ENCODE assay signal across 12 cellular contexts in genomic region chr17:78125138-78125913, GRCh38. TPM values are rescaled to one million over a fixed set of nuclear protein-coding genes. Genes with fewer than 3 reads are reported as not detected.
A peak's percentile ranks its signal among the peaks of the same experiment; 100 is the strongest.
DNase-seq lines count a peak whose midpoint lies in the region; ATAC-seq and TF ChIP-seq lines count a peak whose summit lies in the region.
"Had no signal": no experiment of that assay in that cellular context is flagged by ENCODE, and none has a peak within 500 bp of the region (broad histone marks: within the 10 kb centered on the region; RNA-seq: fewer than 3 reads in every experiment).

No MANE protein-coding gene starts in this region.

- peaks cover 44% of the 10 kb centered on the region for H3K36me3 ChIP-seq in CD4-positive, CD25-positive, alpha-beta regulatory T cell (ENCODE audit: control insufficient read depth, insufficient read depth, low read length)
- peaks cover 15% of the 10 kb centered on the region for H3K36me3 ChIP-seq in Karpas-422 (ENCODE audit: insufficient read depth, low read length)

- H2AFZ ChIP-seq in Karpas-422 (ENCODE audit: low read length) = no peak overlapping the region
- H2AFZ ChIP-seq: parathyroid adenoma had no signal

- H3K27ac Mint-ChIP-seq in CD4-positive, CD25-positive, alpha-beta regulatory T cell = peak overlapping the region in 1 of 3 donors; percentile 76
- no peak overlapping the region for H3K27ac Mint-ChIP-seq in activated naive CD8-positive, alpha-beta T cell
- peak overlapping the region in 9 of 10 donors; percentile 24 to 96 (median 75) for H3K27ac Mint-ChIP-seq in naive thymus-derived CD8-positive, alpha-beta T cell

- POLR2A ChIA-PET in naive thymus-derived CD8-positive, alpha-beta T cell (lab: Charles Lee) = interaction anchor here (0.9 to 30.2 kb wide), 7 partner anchors 12 to 162 kb away, joined by 3 to 1112 read pairs (median 16); partner anchors contain the start of genes C17orf99, SYNGR2, TMC6 and TMC8
- POLR2A ChIA-PET in GM10248 (lab: Yijun Ruan, JAX) = no interaction called here

- no peak for TF ChIP-seq CTCF in GM10248 (IDR thresholded peaks at IDR 0.05; ENCODE audit: control extremely low read depth, extremely low read depth, low read depth, missing control alignments)

- DNase-seq in CD4-positive, CD25-positive, alpha-beta regulatory T cell = peak in 2 of 3 donors; percentile 43 to 71
- DNase-seq in Karpas-422 (peak; percentile 87), SKM-1 (lab: John Stamatoyannopoulos, UW; ENCODE audit: unreplicated experiment) (no peak), GM10248 (ENCODE audit: extremely low spot score) (no peak)
- DNase-seq in naive thymus-derived CD8-positive, alpha-beta T cell = peak in 3 of 10 donors; percentile 58 to 61 (median 60)
- DNase-seq: NCI-H2227 treated with DMSO at 0.1 percent for 48 hours, T-helper 9 cell had no signal

- no peaks in the 10 kb centered on the region for H3K9me3 ChIP-seq in CD4-positive, CD25-positive, alpha-beta regulatory T cell (ENCODE audit: control insufficient read depth in 2 of 2, low read length in 2 of 2)
- H3K9me3 ChIP-seq in Karpas-422 (ENCODE audit: low read length) = no peaks in the 10 kb centered on the region

- peak overlapping the region; percentile 96 for H3K9ac ChIP-seq in Karpas-422 (ENCODE audit: low read length)
- H3K9ac ChIP-seq: parathyroid adenoma had no signal

- peaks cover 23% of the 10 kb centered on the region for H3K36me3 Mint-ChIP-seq in CD4-positive, CD25-positive, alpha-beta regulatory T cell
- H3K36me3 Mint-ChIP-seq in activated naive CD8-positive, alpha-beta T cell = peaks cover 8% of the 10 kb centered on the region
- H3K36me3 Mint-ChIP-seq in naive thymus-derived CD8-positive, alpha-beta T cell = peaks cover 0 to 45% (median 15%) of the 10 kb centered on the region in 3 donors

- no peak overlapping the region for H3K4me3 ChIP-seq in CD4-positive, CD25-positive, alpha-beta regulatory T cell (ENCODE audit: low read depth, low read length)
- peak overlapping the region; percentile 88 for H3K4me3 ChIP-seq in Karpas-422 (ENCODE audit: low read length)

- peak overlapping the region; percentile 70 to 94 (median 74) for H3K4me3 Mint-ChIP-seq in CD4-positive, CD25-positive, alpha-beta regulatory T cell
- H3K4me3 Mint-ChIP-seq in activated naive CD8-positive, alpha-beta T cell = peak overlapping the region; percentile 47
- peak overlapping the region; percentile 47 to 100 (median 70) for H3K4me3 Mint-ChIP-seq in naive thymus-derived CD8-positive, alpha-beta T cell

- peaks cover 0 to 1% (median 0%) of the 10 kb centered on the region in 7 donors for H3K9me3 Mint-ChIP-seq in CD4-positive, CD25-positive, alpha-beta regulatory T cell
- no peaks in the 10 kb centered on the region for H3K9me3 Mint-ChIP-seq in activated naive CD8-positive, alpha-beta T cell (ENCODE audit: low read depth)
- H3K9me3 Mint-ChIP-seq in naive thymus-derived CD8-positive, alpha-beta T cell = no peaks in the 10 kb centered on the region

- no peak for ATAC-seq in CD4-positive, CD25-positive, alpha-beta regulatory T cell (ENCODE audit: low read depth in 2 of 2)
- ATAC-seq in naive thymus-derived CD8-positive, alpha-beta T cell = no peak
- no peak for ATAC-seq in HG03139 (IDR thresholded peaks at IDR 0.05; ENCODE audit: unreplicated experiment)
- no peak for ATAC-seq in GM18511 (IDR thresholded peaks at IDR 0.05; ENCODE audit: unreplicated experiment)

- no peaks in the 10 kb centered on the region for H3K9me2 ChIP-seq in Karpas-422 (replicated peaks; ENCODE audit: insufficient read depth, low read length)

- H3K27me3 ChIP-seq in CD4-positive, CD25-positive, alpha-beta regulatory T cell (ENCODE audit: control insufficient read depth, insufficient read depth, low read length) = no peaks in the 10 kb centered on the region
- no peaks in the 10 kb centered on the region for H3K27me3 ChIP-seq in Karpas-422 (ENCODE audit: low read length)

- peaks cover 43% of the 10 kb centered on the region for H3K79me2 ChIP-seq in Karpas-422 (ENCODE audit: low read length)
- H3K79me2 ChIP-seq: parathyroid adenoma had no signal

- H3K4me2 ChIP-seq in Karpas-422 (ENCODE audit: low read depth, low read length, poor library complexity, severe bottlenecking) = peak overlapping the region; percentile 98

- H3K27ac ChIP-seq in CD4-positive, CD25-positive, alpha-beta regulatory T cell (ENCODE audit: insufficient read depth, low read length, poor library complexity, severe bottlenecking) = peak overlapping the region; percentile 92
- H3K27ac ChIP-seq in Karpas-422 (ENCODE audit: low read length) = peak overlapping the region; percentile 92
- H3K27ac ChIP-seq: parathyroid adenoma had no signal

- H3K27me3 Mint-ChIP-seq in CD4-positive, CD25-positive, alpha-beta regulatory T cell = peaks cover 5% of the 10 kb centered on the region
- no peaks in the 10 kb centered on the region for H3K27me3 Mint-ChIP-seq in activated naive CD8-positive, alpha-beta T cell
- no peaks in the 10 kb centered on the region for H3K27me3 Mint-ChIP-seq in naive thymus-derived CD8-positive, alpha-beta T cell

- H3K4me1 Mint-ChIP-seq in CD4-positive, CD25-positive, alpha-beta regulatory T cell = peaks cover 0 to 78% (median 30%) of the 10 kb centered on the region in 4 donors
- H3K4me1 Mint-ChIP-seq in activated naive CD8-positive, alpha-beta T cell (ENCODE audit: low read depth) = peaks cover 65% of the 10 kb centered on the region
- peaks cover 37 to 78% (median 75%) of the 10 kb centered on the region in 4 donors for H3K4me1 Mint-ChIP-seq in naive thymus-derived CD8-positive, alpha-beta T cell

- CTCF ChIA-PET in GM10248 (lab: Yijun Ruan, JAX) = interaction anchor here (1.0 to 3.4 kb wide), 7 partner anchors 9 to 126 kb away, joined by 3 to 16 read pairs (median 5); no protein-coding TSS in a partner anchor

- H4K20me1 ChIP-seq in Karpas-422 (ENCODE audit: insufficient read depth, low read depth, low read length) = peaks cover 6% of the 10 kb centered on the region; the same call in 1 of the 2 replicates

- H3K4me1 ChIP-seq in CD4-positive, CD25-positive, alpha-beta regulatory T cell (ENCODE audit: control insufficient read depth, insufficient read depth, low read length, poor library complexity, severe bottlenecking) = peaks cover 87% of the 10 kb centered on the region
- H3K4me1 ChIP-seq in Karpas-422 (ENCODE audit: low read length) = peaks cover 64% of the 10 kb centered on the region

RNA-seq across cellular contexts. Expression of gene TMC6, which starts 3.2 kb away (rescaled TPM):
- total RNA-seq in CD4-positive, CD25-positive, alpha-beta regulatory T cell = 727 TPM
- 100 to 1,000 TPM; 160 to 242 (median 213) TPM for polyA plus RNA-seq in CD4-positive, CD25-positive, alpha-beta regulatory T cell
- total RNA-seq in Karpas-422 (2014; rRNA removed; shearing (Covaris generic); ENCODE audit: low replicate concordance) = 70.7 and 179 TPM in 2 replicates
- 100 to 1,000 TPM; 809 to 819 TPM for total RNA-seq in naive thymus-derived CD8-positive, alpha-beta T cell
- polyA plus RNA-seq in naive thymus-derived CD8-positive, alpha-beta T cell = 100 to 1,000 TPM; 186 to 253 (median 209) TPM

RNA-seq across cellular contexts. Expression of gene TMC8, which starts 5.2 kb away (rescaled TPM):
- total RNA-seq in CD4-positive, CD25-positive, alpha-beta regulatory T cell = 454 TPM
- 10 to 100 TPM; 61.8 to 82.0 (median 74.8) TPM for polyA plus RNA-seq in CD4-positive, CD25-positive, alpha-beta regulatory T cell
- 57.9 and 113 TPM in 2 replicates for total RNA-seq in Karpas-422 (2014; rRNA removed; shearing (Covaris generic); ENCODE audit: low replicate concordance)
- total RNA-seq in naive thymus-derived CD8-positive, alpha-beta T cell = 100 to 1,000 TPM; 367 to 370 TPM
- polyA plus RNA-seq in naive thymus-derived CD8-positive, alpha-beta T cell = 100 to 1,000 TPM in 1 of 3 donors, 10 to 100 TPM in 2; 62.5 to 141 (median 72.9) TPM
- total RNA-seq: bronchial epithelial cell had no signal

RNA-seq across cellular contexts. Expression of gene C17orf99, which starts 20.9 kb away (rescaled TPM):
- total RNA-seq in CD4-positive, CD25-positive, alpha-beta regulatory T cell = not detected
- not detected for polyA plus RNA-seq in CD4-positive, CD25-positive, alpha-beta regulatory T cell
- not detected in 2 replicates for total RNA-seq in Karpas-422 (2014; rRNA removed; shearing (Covaris generic); ENCODE audit: low replicate concordance)
- total RNA-seq in naive thymus-derived CD8-positive, alpha-beta T cell = under 1 TPM in 1 of 2 experiments, not detected in 1; 0.60 TPM
- polyA plus RNA-seq in naive thymus-derived CD8-positive, alpha-beta T cell = not detected
- total RNA-seq: bronchial epithelial cell had no signal

RNA-seq across cellular contexts. Expression of gene SYNGR2, which starts 43.1 kb away (rescaled TPM):
- total RNA-seq in CD4-positive, CD25-positive, alpha-beta regulatory T cell = 58.5 TPM
- polyA plus RNA-seq in CD4-positive, CD25-positive, alpha-beta regulatory T cell = 100 to 1,000 TPM; 156 to 180 (median 170) TPM
- 31.9 and 33.6 TPM in 2 replicates for total RNA-seq in Karpas-422 (2014; rRNA removed; shearing (Covaris generic); ENCODE audit: low replicate concordance)
- total RNA-seq in naive thymus-derived CD8-positive, alpha-beta T cell = 10 to 100 TPM; 58.1 to 66.6 TPM
- polyA plus RNA-seq in naive thymus-derived CD8-positive, alpha-beta T cell = 100 to 1,000 TPM in 1 of 3 donors, 10 to 100 TPM in 2; 88.4 to 108 (median 92.1) TPM

Comparison
In these comparisons a context has a peak if more than half of its experiments do, and no peak if none do; other contexts are left out.
1. DNase-seq: peak in CD4-positive, CD25-positive, alpha-beta regulatory T cell (2 of 3) and Karpas-422 (single experiment); none in SKM-1 (single experiment) and GM10248 (single experiment).
2. Peak in every context shown above with its lines, with median percentiles within 50 percentile points of each other: H3K4me3 Mint-ChIP-seq.